ENCODE assay signal across 1 cellular context in genomic region chr14:20738292-20738691, GRCh38. TPM values are rescaled to one million over a fixed set of nuclear protein-coding genes. Genes with fewer than 3 reads are reported as not detected.
"Had no signal": no experiment of that assay in that cellular context is flagged by ENCODE, and none has a peak within 500 bp of the region (broad histone marks: within the 10 kb centered on the region; RNA-seq: fewer than 3 reads in every experiment).

No MANE protein-coding gene starts in this region.

RNA-seq across cellular contexts. Expression of gene EDDM3A, which starts 7.4 kb away (rescaled TPM):
- polyA plus RNA-seq: SK-N-SH had no signal

RNA-seq across cellular contexts. Expression of gene EDDM3B, which starts 29.9 kb away (rescaled TPM):
- polyA plus RNA-seq: SK-N-SH had no signal

RNA-seq across cellular contexts. Expression of gene RNASE6, which starts 42.8 kb away (rescaled TPM):
- polyA plus RNA-seq: SK-N-SH had no signal
